In genomic region chr10:80057171-80057570, GRCh38 we compare ENCODE assay signal across 26 cellular contexts.
"Had no signal": no experiment of that assay in that cellular context is flagged by ENCODE, and none has a peak within 500 bp of the region (broad histone marks: within the 10 kb centered on the region; RNA-seq: fewer than 3 reads in every experiment).

No MANE protein-coding gene starts in this region.

- H3K27me3 ChIP-seq: ovary, right atrium auricular region, right lobe of liver, stomach, testis, thyroid gland, upper lobe of right lung had no signal

- ATAC-seq: naive thymus-derived CD4-positive, alpha-beta T cell; right lobe of liver; stimulated activated naive B cell treated with anti-CD40 and anti-IgM and Interleukin-4, amounts not matched to agents 10 μg/mL and 1 μg/mL and 100 μg/mL, for 72 hours; stimulated activated naive CD8-positive, alpha-beta T cell treated with anti-CD3 and anti-CD28 coated beads, Interleukin-15, Interleukin-2, amounts not matched to agents 100 U/mL and 50 U/mL, for 24 hours; upper lobe of right lung had no signal

- H3K27me3 Mint-ChIP-seq: natural killer cell treated with Interleukin-12 subunit alpha and Interleukin-12 subunit beta and Interleukin-15 and Interleukin-18, amount 100 ng/mL, for 72 hours; progenitor cell of endocrine pancreas; stimulated activated naive B cell treated with anti-CD40 and anti-IgM and Interleukin-4, amounts not matched to agents 10 μg/mL and 1 μg/mL and 100 μg/mL, for 72 hours had no signal

- H3K4me1 Mint-ChIP-seq: immature natural killer cell; mesothelial cell of epicardium; stimulated activated naive B cell treated with anti-CD40 and anti-IgM and Interleukin-4, amounts not matched to agents 10 μg/mL and 1 μg/mL and 100 μg/mL, for 72 hours had no signal

- H3K27ac Mint-ChIP-seq: immature natural killer cell; mesothelial cell of epicardium; natural killer cell treated with Interleukin-12 subunit alpha and Interleukin-12 subunit beta and Interleukin-15 and Interleukin-18, amount 100 ng/mL, for 72 hours; progenitor cell of endocrine pancreas; stimulated activated naive B cell treated with anti-CD40 and anti-IgM and Interleukin-4, amounts not matched to agents 10 μg/mL and 1 μg/mL and 100 μg/mL, for 72 hours had no signal

- H3K4me3 Mint-ChIP-seq: immature natural killer cell; mesothelial cell of epicardium; naive thymus-derived CD4-positive, alpha-beta T cell; natural killer cell treated with Interleukin-12 subunit alpha and Interleukin-12 subunit beta and Interleukin-15 and Interleukin-18, amount 100 ng/mL, for 72 hours; stimulated activated naive B cell treated with anti-CD40 and anti-IgM and Interleukin-4, amounts not matched to agents 10 μg/mL and 1 μg/mL and 100 μg/mL, for 72 hours had no signal

- H3K9me3 Mint-ChIP-seq: immature natural killer cell; mesothelial cell of epicardium; naive thymus-derived CD4-positive, alpha-beta T cell; natural killer cell treated with Interleukin-12 subunit alpha and Interleukin-12 subunit beta and Interleukin-15 and Interleukin-18, amount 100 ng/mL, for 72 hours; stimulated activated naive B cell treated with anti-CD40 and anti-IgM and Interleukin-4, amounts not matched to agents 10 μg/mL and 1 μg/mL and 100 μg/mL, for 72 hours had no signal

- H3K36me3 ChIP-seq: left ventricle myocardium inferior, ovary, right atrium auricular region, right lobe of liver, stomach, thyroid gland, upper lobe of right lung had no signal

- H3K27ac ChIP-seq: left ventricle myocardium inferior, ovary, right atrium auricular region, right lobe of liver, stomach, testis, thyroid gland, upper lobe of right lung had no signal

- H3K9me3 ChIP-seq: left ventricle myocardium inferior, ovary, right atrium auricular region, right lobe of liver, stomach, testis, thyroid gland, upper lobe of right lung had no signal

- H3K4me1 ChIP-seq: left ventricle myocardium inferior, right atrium auricular region, right lobe of liver, stomach, testis, thyroid gland, upper lobe of right lung had no signal

- H3K36me3 Mint-ChIP-seq: immature natural killer cell; mesothelial cell of epicardium; naive thymus-derived CD4-positive, alpha-beta T cell; natural killer cell treated with Interleukin-12 subunit alpha and Interleukin-12 subunit beta and Interleukin-15 and Interleukin-18, amount 100 ng/mL, for 72 hours; stimulated activated naive B cell treated with anti-CD40 and anti-IgM and Interleukin-4, amounts not matched to agents 10 μg/mL and 1 μg/mL and 100 μg/mL, for 72 hours had no signal

- DNase-seq: hypothalamus; immature natural killer cell; kidney; left ventricle myocardium inferior; mesendoderm; naive thymus-derived CD4-positive, alpha-beta T cell; ovary; right lobe of liver; stimulated activated CD4-positive, alpha-beta T cell treated with anti-CD3 and anti-CD28 coated beads, Interleukin-12 subunit alpha, Interleukin-12 subunit beta, amount 100 ng/mL, for 4 hours; stimulated activated CD4-positive, alpha-beta T cell treated with anti-CD3 and anti-CD28 coated beads, Interleukin-15, amount 100 ng/mL, for 24 hours; stimulated activated CD4-positive, alpha-beta T cell treated with anti-CD3 and anti-CD28 coated beads, Interleukin-2, amount 100 ng/mL, for 24 hours; stimulated activated CD4-positive, alpha-beta T cell treated with anti-CD3 and anti-CD28 coated beads, Interleukin-4, amount 100 ng/mL, for 1 hour; stimulated activated naive B cell treated with anti-CD40 and anti-IgM and Interleukin-4, amounts not matched to agents 10 μg/mL and 1 μg/mL and 100 μg/mL, for 72 hours; stimulated activated naive CD8-positive, alpha-beta T cell treated with anti-CD3 and anti-CD28 coated beads, Interleukin-15, Interleukin-2, amounts not matched to agents 100 U/mL and 50 U/mL, for 24 hours; stomach; testis; thyroid gland; trophoblast cell; upper lobe of right lung had no signal

- H3K4me3 ChIP-seq: left ventricle myocardium inferior, lung, ovary, right atrium auricular region, right lobe of liver, stomach, testis, thyroid gland, upper lobe of right lung had no signal

- FAIRE-seq: islet of Langerhans, kidney, urothelium cell line had no signal
